ENCODE assay signal across 8 cellular contexts in the genomic region with DNA sequence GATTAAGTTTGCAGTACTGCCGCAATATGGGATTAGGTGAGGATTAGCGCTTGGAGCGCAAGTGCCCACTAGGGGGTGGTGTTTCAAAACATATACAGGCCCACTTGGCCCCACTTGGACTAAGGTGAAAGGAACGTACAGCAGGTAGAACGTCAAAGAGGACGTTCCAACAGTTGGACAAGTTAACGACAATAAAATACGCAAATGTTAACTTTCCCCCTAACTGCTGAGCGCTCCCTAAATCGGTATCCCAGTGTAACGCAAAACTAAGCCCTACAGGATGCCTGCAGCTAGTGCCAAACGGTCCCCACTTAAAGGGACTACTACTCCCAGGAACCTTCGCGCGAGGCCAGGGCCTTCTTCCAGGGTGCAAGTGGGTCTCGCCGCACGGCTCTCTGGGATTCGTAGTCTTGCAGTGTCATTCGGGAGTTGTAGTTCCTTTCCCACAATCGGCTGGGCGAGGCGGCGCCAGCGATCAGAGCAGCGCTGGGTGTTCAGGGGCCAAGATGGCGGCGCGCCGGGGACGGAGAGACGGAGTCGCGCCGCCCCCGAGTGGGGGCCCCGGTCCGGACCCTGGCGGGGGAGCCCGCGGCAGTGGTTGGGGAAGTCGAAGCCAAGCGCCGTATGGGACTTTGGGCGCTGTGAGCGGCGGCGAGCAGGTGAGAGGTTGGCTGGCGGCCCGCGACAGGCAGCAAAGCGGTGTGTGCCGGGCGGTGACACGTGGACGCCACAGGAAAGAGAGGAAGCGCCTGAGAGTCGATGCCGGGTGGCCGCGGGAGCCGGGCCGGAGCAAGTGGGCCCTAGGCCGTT. TPM values are rescaled to one million over a fixed set of nuclear protein-coding genes. Genes with fewer than 3 reads are reported as not detected.
DNase-seq lines count a peak whose midpoint lies in the region; ATAC-seq and TF ChIP-seq lines count a peak whose summit lies in the region.

A gene with protein sequence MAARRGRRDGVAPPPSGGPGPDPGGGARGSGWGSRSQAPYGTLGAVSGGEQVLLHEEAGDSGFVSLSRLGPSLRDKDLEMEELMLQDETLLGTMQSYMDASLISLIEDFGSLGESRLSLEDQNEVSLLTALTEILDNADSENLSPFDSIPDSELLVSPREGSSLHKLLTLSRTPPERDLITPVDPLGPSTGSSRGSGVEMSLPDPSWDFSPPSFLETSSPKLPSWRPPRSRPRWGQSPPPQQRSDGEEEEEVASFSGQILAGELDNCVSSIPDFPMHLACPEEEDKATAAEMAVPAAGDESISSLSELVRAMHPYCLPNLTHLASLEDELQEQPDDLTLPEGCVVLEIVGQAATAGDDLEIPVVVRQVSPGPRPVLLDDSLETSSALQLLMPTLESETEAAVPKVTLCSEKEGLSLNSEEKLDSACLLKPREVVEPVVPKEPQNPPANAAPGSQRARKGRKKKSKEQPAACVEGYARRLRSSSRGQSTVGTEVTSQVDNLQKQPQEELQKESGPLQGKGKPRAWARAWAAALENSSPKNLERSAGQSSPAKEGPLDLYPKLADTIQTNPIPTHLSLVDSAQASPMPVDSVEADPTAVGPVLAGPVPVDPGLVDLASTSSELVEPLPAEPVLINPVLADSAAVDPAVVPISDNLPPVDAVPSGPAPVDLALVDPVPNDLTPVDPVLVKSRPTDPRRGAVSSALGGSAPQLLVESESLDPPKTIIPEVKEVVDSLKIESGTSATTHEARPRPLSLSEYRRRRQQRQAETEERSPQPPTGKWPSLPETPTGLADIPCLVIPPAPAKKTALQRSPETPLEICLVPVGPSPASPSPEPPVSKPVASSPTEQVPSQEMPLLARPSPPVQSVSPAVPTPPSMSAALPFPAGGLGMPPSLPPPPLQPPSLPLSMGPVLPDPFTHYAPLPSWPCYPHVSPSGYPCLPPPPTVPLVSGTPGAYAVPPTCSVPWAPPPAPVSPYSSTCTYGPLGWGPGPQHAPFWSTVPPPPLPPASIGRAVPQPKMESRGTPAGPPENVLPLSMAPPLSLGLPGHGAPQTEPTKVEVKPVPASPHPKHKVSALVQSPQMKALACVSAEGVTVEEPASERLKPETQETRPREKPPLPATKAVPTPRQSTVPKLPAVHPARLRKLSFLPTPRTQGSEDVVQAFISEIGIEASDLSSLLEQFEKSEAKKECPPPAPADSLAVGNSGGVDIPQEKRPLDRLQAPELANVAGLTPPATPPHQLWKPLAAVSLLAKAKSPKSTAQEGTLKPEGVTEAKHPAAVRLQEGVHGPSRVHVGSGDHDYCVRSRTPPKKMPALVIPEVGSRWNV (N-terminal part only) (plus strand): TSS at position 478 of the 810 bp plus-strand sequence. CDS start 29 bp downstream, at position 507.

- peaks cover 22% of the 10 kb centered on the region for H3K4me1 Mint-ChIP-seq in WTC11

- peak within 1 kb of the TSS; percentile 89 for H3K4me3 Mint-ChIP-seq in WTC11

- DNase-seq in AG10803 (ENCODE audit: low read depth) = peak; percentile 99
- DNase-seq in NCI-H226 = peak; percentile 98
- DNase-seq in WTC11 (ENCODE audit: low spot score) = peak; percentile 98
- peak; percentile 99 to 100 for DNase-seq in cardiac fibroblast (ENCODE audit: low read depth in 2 of 2)
- peak; percentile 96 for DNase-seq in iPS-NIHi7 (ENCODE audit: extremely low spot score)
- peak; percentile 99 for DNase-seq in smooth muscle cell of the brain vasculature (ENCODE audit: low read depth, low spot score)

- TF ChIP-seq POLR2A in GM18951 (IDR thresholded peaks at IDR 0.05; ENCODE audit: extremely low read depth, insufficient read depth, insufficient read length) = peak; percentile 90

- in situ Hi-C loops in GM18951 (cut with MboI; ENCODE audit: low sequenced_read_pairs, unreplicated experiment) = no loop called here

- H3K36me3 Mint-ChIP-seq in WTC11 = peaks cover 12% of the 10 kb centered on the region

- H3K27ac Mint-ChIP-seq in WTC11 = peak within 1 kb of the TSS; percentile 98

- POLR2A ChIA-PET in WTC11 (lab: Charles Lee) = interaction anchor here (0.6 to 1.0 kb wide), 3 partner anchors 16 to 21 kb away, joined by 3 to 5 read pairs (median 3); no protein-coding TSS in a partner anchor

- CTCF ChIA-PET in WTC11 (lab: Charles Lee) = interaction anchor here (0.6 to 2.0 kb wide), 7 partner anchors 9 to 37 kb away, joined by 3 to 14 read pairs (median 4); partner anchors contain the start of gene NOLC1

- TF ChIP-seq CTCF in AG10803 (conservative IDR thresholded peaks at IDR 0.05; ENCODE audit: low read length) (peak; percentile 89), WTC11 (IDR thresholded peaks at IDR 0.05) (peak; percentile 86), cardiac fibroblast (IDR thresholded peaks at IDR 0.05; ENCODE audit: low read depth, low read length) (peak; percentile 85)

- no peaks in the 10 kb centered on the region for H3K9me3 Mint-ChIP-seq in WTC11

- H3K27me3 Mint-ChIP-seq in WTC11 (ENCODE audit: low read depth) = peaks cover 4% of the 10 kb centered on the region; the same call in 1 of the 2 replicates

- ATAC-seq in HG03196 (IDR thresholded peaks at IDR 0.05; ENCODE audit: unreplicated experiment) (peak; percentile 91), WTC11 (peak; percentile 95)

- peak within 1 kb of the TSS; percentile 92 for H3K4me3 ChIP-seq in AG10803 (ENCODE audit: low read length)
- H3K4me3 ChIP-seq in cardiac fibroblast (replicated peaks in 1 of 2; ENCODE audit: low read depth in 2 of 2, low read length in 2 of 2) = peak within 1 kb of the TSS; percentile 99 to 100

TF ChIP-seq in WTC11, 78 proteins besides CTCF, POLR2A, EP300 and RAD21 (continues in another document):
- TF ChIP-seq, protein P1, sequence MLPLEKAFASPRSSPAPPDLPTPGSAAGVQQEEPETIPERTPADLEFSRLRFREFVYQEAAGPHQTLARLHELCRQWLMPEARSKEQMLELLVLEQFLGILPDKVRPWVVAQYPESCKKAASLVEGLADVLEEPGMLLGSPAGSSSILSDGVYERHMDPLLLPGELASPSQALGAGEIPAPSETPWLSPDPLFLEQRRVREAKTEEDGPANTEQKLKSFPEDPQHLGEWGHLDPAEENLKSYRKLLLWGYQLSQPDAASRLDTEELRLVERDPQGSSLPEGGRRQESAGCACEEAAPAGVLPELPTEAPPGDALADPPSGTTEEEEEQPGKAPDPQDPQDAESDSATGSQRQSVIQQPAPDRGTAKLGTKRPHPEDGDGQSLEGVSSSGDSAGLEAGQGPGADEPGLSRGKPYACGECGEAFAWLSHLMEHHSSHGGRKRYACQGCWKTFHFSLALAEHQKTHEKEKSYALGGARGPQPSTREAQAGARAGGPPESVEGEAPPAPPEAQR (CRISPR knock-in tag; IDR thresholded peaks at IDR 0.05) = no peak
- no peak for TF ChIP-seq SMAD4 (CRISPR knock-in tag; IDR thresholded peaks at IDR 0.05)
- no peak for TF ChIP-seq GTF2I (CRISPR knock-in tag; conservative IDR thresholded peaks at IDR 0.05)
- TF ChIP-seq SOX15 (CRISPR knock-in tag; IDR thresholded peaks at IDR 0.05) = no peak
- no peak; the same call in 1 of the 2 replicates for TF ChIP-seq CREB1 (CRISPR knock-in tag; IDR thresholded peaks at IDR 0.05)
- TF ChIP-seq EMX1 (CRISPR knock-in tag; IDR thresholded peaks at IDR 0.05) = no peak
- no peak for TF ChIP-seq ATF3 (CRISPR knock-in tag; conservative IDR thresholded peaks at IDR 0.05)
- no peak for TF ChIP-seq PRDM15 (CRISPR knock-in tag; IDR thresholded peaks at IDR 0.05)
- no peak for TF ChIP-seq ZNF138 (CRISPR knock-in tag; conservative IDR thresholded peaks at IDR 0.05)
- no peak for TF ChIP-seq ERG (CRISPR knock-in tag; IDR thresholded peaks at IDR 0.05)
- peak; percentile 74; the same call in 1 of the 2 replicates for TF ChIP-seq CREM (CRISPR knock-in tag; IDR thresholded peaks at IDR 0.05)
- no peak for TF ChIP-seq ZBTB21 (CRISPR knock-in tag; IDR thresholded peaks at IDR 0.05; ENCODE audit: borderline replicate concordance)
- TF ChIP-seq OVOL2 (CRISPR knock-in tag; IDR thresholded peaks at IDR 0.05; ENCODE audit: borderline replicate concordance) = no peak
- no peak for TF ChIP-seq CBFB (CRISPR knock-in tag; IDR thresholded peaks at IDR 0.05; ENCODE audit: low read depth)

RNA-seq across cellular contexts. Expression of the gene that starts here (rescaled TPM):
- 68.0 to 79.4 TPM (median 69.7 TPM) in 3 replicates for total RNA-seq in WTC11 (2021)

Comparison
In these comparisons a context has a peak if more than half of its experiments do, and no peak if none do; other contexts are left out.
1. Peak in every context shown above with its lines: DNase-seq, ATAC-seq and H3K4me3 ChIP-seq.